ENCODE assay signal across 22 cellular contexts in genomic region chr4:25564836-25565235, GRCh38.
DNase-seq lines count a peak whose midpoint lies in the region; ATAC-seq, FAIRE-seq and TF ChIP-seq lines count a peak whose summit lies in the region.
"Had no signal": no experiment of that assay in that cellular context is flagged by ENCODE, and none has a peak within 500 bp of the region (broad histone marks: within the 10 kb centered on the region; RNA-seq: fewer than 3 reads in every experiment).

No MANE protein-coding gene starts in this region.

- no peak overlapping the region for H3K27ac Mint-ChIP-seq in endodermal cell
- H3K27ac Mint-ChIP-seq: B cell; CD4-positive, CD25-positive, alpha-beta regulatory T cell; CD8-positive, alpha-beta T cell; HFFc6 had no signal

- FAIRE-seq in HepG2 (lab: Jason Lieb, UNC) (no peak), GM19239 (lab: Jason Lieb, UNC) (no peak)
- FAIRE-seq: A204.1, G401.6, GM12892 had no signal

- H3K36me3 Mint-ChIP-seq in endodermal cell (ENCODE audit: low read depth), result no peaks in the 10 kb centered on the region
- H3K36me3 Mint-ChIP-seq: CD4-positive, CD25-positive, alpha-beta regulatory T cell; CD8-positive, alpha-beta T cell had no signal

- H3K4me3 ChIP-seq in HepG2 (replicated peaks in 1 of 3; ENCODE audit: insufficient read depth in 1 of 3, low read depth in 2 of 3, low read length in 3 of 3), result no peak overlapping the region
- no peak overlapping the region for H3K4me3 ChIP-seq in right lobe of liver
- H3K4me3 ChIP-seq in endodermal cell (ENCODE audit: low read length), result no peak overlapping the region
- H3K4me3 ChIP-seq: BLaER1, HAP-1 had no signal

- H3K27me3 ChIP-seq in HepG2 (ENCODE audit: control insufficient read depth in 1 of 2, insufficient read depth in 2 of 2, low read length in 2 of 2) (no peaks in the 10 kb centered on the region), right lobe of liver (no peaks in the 10 kb centered on the region), endodermal cell (ENCODE audit: control insufficient read depth, insufficient read depth, low read length, poor library complexity, severe bottlenecking) (no peaks in the 10 kb centered on the region)
- H3K27me3 ChIP-seq: BLaER1 had no signal

- H3K9ac ChIP-seq in HepG2 (ENCODE audit: insufficient read depth, low read depth, low read length), result no peak overlapping the region
- no peak overlapping the region for H3K9ac ChIP-seq in endodermal cell (ENCODE audit: extremely low read depth, low read length, poor library complexity, severe bottlenecking)
- H3K9ac ChIP-seq: BLaER1 had no signal

- H3K27me3 Mint-ChIP-seq in endodermal cell (ENCODE audit: insufficient read depth), result no peaks in the 10 kb centered on the region

- no peak overlapping the region for H2AFZ ChIP-seq in HepG2 (ENCODE audit: low read length)

- TF ChIP-seq POLR2A in HepG2 (IDR thresholded peaks at IDR 0.05; ENCODE audit: insufficient read depth in 1 of 2, low read depth in 2 of 2, low read length in 2 of 2) (no peak), right lobe of liver (IDR thresholded peaks at IDR 0.05) (no peak)

- POLR2A ChIA-PET in HepG2 (lab: Yijun Ruan, JAX), result no interaction called here

- H3K4me3 Mint-ChIP-seq in endodermal cell, result no peak overlapping the region
- H3K4me3 Mint-ChIP-seq: B cell; CD4-positive, CD25-positive, alpha-beta regulatory T cell; CD8-positive, alpha-beta T cell; HFFc6 had no signal

- no peaks in the 10 kb centered on the region for H4K20me1 ChIP-seq in HepG2 (ENCODE audit: insufficient read depth, low read length)
- H4K20me1 ChIP-seq: BLaER1 had no signal

- TF ChIP-seq CTCF in HepG2 (CRISPR knock-in tag; IDR thresholded peaks at IDR 0.05) (no peak), right lobe of liver (IDR thresholded peaks at IDR 0.05) (no peak), endodermal cell (conservative IDR thresholded peaks at IDR 0.05) (peak; percentile 40)

- H3K27ac ChIP-seq in HepG2 (ENCODE audit: extremely low read length, insufficient read depth, low read length), result no peak overlapping the region
- H3K27ac ChIP-seq in right lobe of liver, result no peak overlapping the region
- no peak overlapping the region for H3K27ac ChIP-seq in endodermal cell (ENCODE audit: low read depth, low read length)
- H3K27ac ChIP-seq: 22Rv1, BLaER1, C4-2B had no signal

- H3K36me3 ChIP-seq in HepG2 (replicated peaks in 1 of 2; ENCODE audit: control insufficient read depth in 1 of 2, insufficient read depth in 2 of 2, low read length in 2 of 2), result no peaks in the 10 kb centered on the region
- no peaks in the 10 kb centered on the region for H3K36me3 ChIP-seq in right lobe of liver
- H3K36me3 ChIP-seq in endodermal cell (ENCODE audit: control insufficient read depth, insufficient read depth, low read length), result no peaks in the 10 kb centered on the region
- H3K36me3 ChIP-seq: BLaER1, HAP-1 had no signal

- H3K9me3 ChIP-seq in HepG2 (ENCODE audit: low read length), result no peaks in the 10 kb centered on the region
- no peaks in the 10 kb centered on the region for H3K9me3 ChIP-seq in right lobe of liver
- no peaks in the 10 kb centered on the region for H3K9me3 ChIP-seq in endodermal cell (ENCODE audit: control insufficient read depth, low read length)
- H3K9me3 ChIP-seq: BLaER1, Caco-2, HAP-1 had no signal

- intact Hi-C loops in HepG2 (cut with micrococcal nuclease; ENCODE audit: unreplicated experiment), result no loop called here
- intact Hi-C loops in right lobe of liver (cut with DNase I), result no loop called here

- H3K4me1 ChIP-seq in HepG2 (ENCODE audit: insufficient read depth, low read length) (peaks cover 6% of the 10 kb centered on the region), right lobe of liver (no peaks in the 10 kb centered on the region), endodermal cell (ENCODE audit: control insufficient read depth, insufficient read depth, low read length) (no peaks in the 10 kb centered on the region)
- H3K4me1 ChIP-seq: BLaER1, HAP-1 had no signal

- no peaks in the 10 kb centered on the region for H3K79me2 ChIP-seq in HepG2 (ENCODE audit: insufficient read depth, low read length)

- BruUV-seq in HepG2 (replicated peaks; lab: Mats Ljungman, UMichigan), result no TSS peak

- peak; percentile 31; the same call in 1 of the 3 replicates for ATAC-seq in HepG2
- no peak for ATAC-seq in right lobe of liver
- ATAC-seq in GM18868 (IDR thresholded peaks at IDR 0.05; ENCODE audit: unreplicated experiment), result no peak
- ATAC-seq in GM19455 (IDR thresholded peaks at IDR 0.05; ENCODE audit: unreplicated experiment), result no peak
- ATAC-seq: CD8-positive, alpha-beta T cell had no signal

- in situ Hi-C loops in HepG2 (cut with HindIII; ENCODE audit: extremely low pct_ligation_motif_present, low pct_unique_long_range_greater_than_20kb), result no loop called here

- no peak for DNase-seq in HepG2 (ENCODE audit: low spot score)
- no peak for DNase-seq in right lobe of liver
- DNase-seq in endodermal cell, result peak; percentile 46
- DNase-seq in mesenteric fat pad (ENCODE audit: low spot score), result peak; percentile 67
- no peak for DNase-seq in GM19239 (ENCODE audit: insufficient read length, low spot score)
- no peak for DNase-seq in NCI-H2196 (lab: John Stamatoyannopoulos, UW; ENCODE audit: unreplicated experiment)
- DNase-seq: Caco-2; CD4-positive, CD25-positive, alpha-beta regulatory T cell; CD8-positive, alpha-beta T cell; DMS153; DND-41; HFFc6 had no signal

- no peaks in the 10 kb centered on the region for H3K9me3 Mint-ChIP-seq in endodermal cell
- H3K9me3 Mint-ChIP-seq: CD8-positive, alpha-beta T cell; HFFc6 had no signal

- TF ChIP-seq RAD21 in HepG2 (CRISPR knock-in tag; IDR thresholded peaks at IDR 0.05), result no peak

- WGBS in HepG2 (ENCODE audit: low lambda C conversion rate), result 58% methylated on average over 12 of the region's 12 CpGs
- 62% methylated on average over 5 of the region's 12 CpGs for WGBS in right lobe of liver (ENCODE audit: insufficient coverage, low coverage, low lambda C conversion rate, missing lambda C conversion rate)
- 89% methylated on average over 12 of the region's 12 CpGs for WGBS in endodermal cell (ENCODE audit: insufficient coverage in 1 of 2, insufficient read length in 1 of 2), 2 experiments

- peaks cover 13% of the 10 kb centered on the region for H3K4me1 Mint-ChIP-seq in endodermal cell
- H3K4me1 Mint-ChIP-seq: B cell; CD4-positive, CD25-positive, alpha-beta regulatory T cell had no signal

- no peak overlapping the region for H3K4me2 ChIP-seq in HepG2 (ENCODE audit: low read depth, low read length)
- H3K4me2 ChIP-seq: BLaER1 had no signal

- CTCF ChIA-PET in HepG2 (lab: Yijun Ruan, JAX; ENCODE audit: low intra/inter-chr PET ratio, low total read pairs), result no interaction called here

- TF ChIP-seq EP300 in HepG2 (IDR thresholded peaks at IDR 0.05; ENCODE audit: low read depth in 2 of 2, low read length in 2 of 2), result no peak
- no peak for TF ChIP-seq EP300 in HepG2 (CRISPR knock-in tag; IDR thresholded peaks at IDR 0.05; ENCODE audit: borderline replicate concordance)

TF ChIP-seq in HepG2, 621 proteins besides CTCF, POLR2A, EP300 and RAD21:
- TF ChIP-seq KAT8 (CRISPR knock-in tag; IDR thresholded peaks at IDR 0.05) (no peak), ZSCAN31 (CRISPR knock-in tag; IDR thresholded peaks at IDR 0.05; ENCODE audit: low read depth) (no peak), ZNF44 (CRISPR knock-in tag; IDR thresholded peaks at IDR 0.05) (no peak), ZNF296 (CRISPR knock-in tag; conservative IDR thresholded peaks at IDR 0.05) (no peak), ZMYM2 (CRISPR knock-in tag; IDR thresholded peaks at IDR 0.05) (no peak), ZNF737 (CRISPR knock-in tag; IDR thresholded peaks at IDR 0.05; ENCODE audit: borderline replicate concordance) (no peak), MYPOP (CRISPR knock-in tag; IDR thresholded peaks at IDR 0.05) (no peak), TGIF2 (CRISPR knock-in tag; IDR thresholded peaks at IDR 0.05) (no peak), CHCHD3 (CRISPR knock-in tag; IDR thresholded peaks at IDR 0.05) (no peak), MIXL1 (CRISPR knock-in tag; IDR thresholded peaks at IDR 0.05) (no peak), HNRNPL (IDR thresholded peaks at IDR 0.05; ENCODE audit: low read depth, low read length) (no peak), ZNF552 (CRISPR knock-in tag; IDR thresholded peaks at IDR 0.05; ENCODE audit: borderline replicate concordance) (no peak)
TF ChIP-seq in HepG2: peak in this region for 0.

Comparison
In these comparisons a context has a peak if more than half of its experiments do, and no peak if none do; other contexts are left out.
1. DNase-seq: peak in endodermal cell (single experiment) and mesenteric fat pad (single experiment); none in HepG2 (single experiment), right lobe of liver (0 of 3), GM19239 (single experiment) and NCI-H2196 (single experiment).